ENCODE assay signal across 8 cellular contexts in genomic region chr2:172972005-172972619, GRCh38.
DNase-seq lines count a peak whose midpoint lies in the region; ATAC-seq, FAIRE-seq and TF ChIP-seq lines count a peak whose summit lies in the region.

No MANE protein-coding gene starts in this region.

- no peaks in the 10 kb centered on the region for H3K9me3 ChIP-seq in pancreas

- FAIRE-seq in pancreas (lab: Jason Lieb, UNC), result no peak

- H3K27me3 ChIP-seq in pancreas, result no peaks in the 10 kb centered on the region

- H3K27ac Mint-ChIP-seq in activated CD4-positive, alpha-beta T cell treated with anti-CD3 and anti-CD28 coated beads, Interleukin-2, amount 10 ng/mL, durations not matched to agents 7 days and 5 days, result no peak overlapping the region

- H3K4me1 Mint-ChIP-seq in activated CD4-positive, alpha-beta T cell treated with anti-CD3 and anti-CD28 coated beads, Interleukin-2, amount 10 ng/mL, durations not matched to agents 7 days and 5 days, result peaks cover 22% of the 10 kb centered on the region

- peak; percentile 29 for DNase-seq in 8988T
- DNase-seq in LNCaP clone FGC (ENCODE audit: low read depth), result no peak
- peak; percentile 47 for DNase-seq in activated CD4-positive, alpha-beta T cell treated with anti-CD3 and anti-CD28 coated beads, Interleukin-2, amount 10 ng/mL, durations not matched to agents 7 days and 5 days
- peak; percentile 58 for DNase-seq in fibroblast of mammary gland (ENCODE audit: low read depth)
- DNase-seq in pancreas, result peak in 4 of 6 donors; percentile 9 to 63 (median 40)
- no peak for DNase-seq in OCI-M2 (lab: John Stamatoyannopoulos, UW; ENCODE audit: unreplicated experiment)

- peak; percentile 49 to 81 (median 77) for ATAC-seq in pancreas
- ATAC-seq in HG03097 (IDR thresholded peaks at IDR 0.05; ENCODE audit: low FRiP score, unreplicated experiment), result no peak

- POLR2A ChIA-PET in activated CD4-positive, alpha-beta T cell treated with anti-CD3 and anti-CD28 coated beads, Interleukin-2, amount 10 ng/mL, durations not matched to agents 7 days and 5 days (lab: Charles Lee), result no interaction called here

- no peaks in the 10 kb centered on the region for H3K36me3 Mint-ChIP-seq in activated CD4-positive, alpha-beta T cell treated with anti-CD3 and anti-CD28 coated beads, Interleukin-2, amount 10 ng/mL, durations not matched to agents 7 days and 5 days (ENCODE audit: low read depth)

- no peaks in the 10 kb centered on the region for H3K36me3 ChIP-seq in pancreas

- H3K27ac ChIP-seq in pancreas, result no peak overlapping the region

- peaks cover 11% of the 10 kb centered on the region for H3K27me3 Mint-ChIP-seq in activated CD4-positive, alpha-beta T cell treated with anti-CD3 and anti-CD28 coated beads, Interleukin-2, amount 10 ng/mL, durations not matched to agents 7 days and 5 days

- no peaks in the 10 kb centered on the region for H3K9me3 Mint-ChIP-seq in activated CD4-positive, alpha-beta T cell treated with anti-CD3 and anti-CD28 coated beads, Interleukin-2, amount 10 ng/mL, durations not matched to agents 7 days and 5 days

- H3K4me1 ChIP-seq in pancreas, result peaks cover 0 to 8% (median 5%) of the 10 kb centered on the region in 3 donors

- intact Hi-C loops in pancreas (cut with DNase I), result no loop called here

- H3K4me3 ChIP-seq in LNCaP clone FGC (ENCODE audit: low read depth, low read length) (no peak overlapping the region), fibroblast of mammary gland (ENCODE audit: control insufficient read depth, low read depth, low read length) (no peak overlapping the region), pancreas (no peak overlapping the region)

- TF ChIP-seq CTCF in GM12872 (IDR thresholded peaks at IDR 0.05; ENCODE audit: insufficient read depth, low read depth, low read length) (peak; percentile 91), LNCaP clone FGC (IDR thresholded peaks at IDR 0.05; ENCODE audit: control insufficient read depth, extremely low read depth, insufficient read depth) (peak; percentile 82), fibroblast of mammary gland (conservative IDR thresholded peaks at IDR 0.05; ENCODE audit: control insufficient read depth, insufficient read depth, low read depth, low read length) (peak; percentile 92), pancreas (IDR thresholded peaks at IDR 0.05) (peak; percentile 57 to 84 (median 70))

- CTCF ChIA-PET in activated CD4-positive, alpha-beta T cell treated with anti-CD3 and anti-CD28 coated beads, Interleukin-2, amount 10 ng/mL, durations not matched to agents 7 days and 5 days (lab: Charles Lee), result interaction anchor here (0.8 to 1.3 kb wide), 2 partner anchors 35 to 55 kb away, joined by 3 to 4 read pairs; no protein-coding TSS in a partner anchor

- no peak overlapping the region for H3K4me3 Mint-ChIP-seq in activated CD4-positive, alpha-beta T cell treated with anti-CD3 and anti-CD28 coated beads, Interleukin-2, amount 10 ng/mL, durations not matched to agents 7 days and 5 days

- whole genome bisulfite sequencing in pancreas, 2 donors, result 35 to 38% methylated on average over 12 of the region's 12 CpGs

Comparison
In these comparisons a context has a peak if more than half of its experiments do, and no peak if none do; other contexts are left out.
1. DNase-seq: peak in 8988T (single experiment), activated CD4-positive, alpha-beta T cell treated with anti-CD3 and anti-CD28 coated beads, Interleukin-2, amount 10 ng/mL, durations not matched to agents 7 days and 5 days (single experiment), fibroblast of mammary gland (single experiment) and pancreas (4 of 6); none in LNCaP clone FGC (single experiment) and OCI-M2 (single experiment).
2. Peak in every context shown above with its lines, with median percentiles within 50 percentile points of each other: CTCF ChIP-seq.